In the genomic region with DNA sequence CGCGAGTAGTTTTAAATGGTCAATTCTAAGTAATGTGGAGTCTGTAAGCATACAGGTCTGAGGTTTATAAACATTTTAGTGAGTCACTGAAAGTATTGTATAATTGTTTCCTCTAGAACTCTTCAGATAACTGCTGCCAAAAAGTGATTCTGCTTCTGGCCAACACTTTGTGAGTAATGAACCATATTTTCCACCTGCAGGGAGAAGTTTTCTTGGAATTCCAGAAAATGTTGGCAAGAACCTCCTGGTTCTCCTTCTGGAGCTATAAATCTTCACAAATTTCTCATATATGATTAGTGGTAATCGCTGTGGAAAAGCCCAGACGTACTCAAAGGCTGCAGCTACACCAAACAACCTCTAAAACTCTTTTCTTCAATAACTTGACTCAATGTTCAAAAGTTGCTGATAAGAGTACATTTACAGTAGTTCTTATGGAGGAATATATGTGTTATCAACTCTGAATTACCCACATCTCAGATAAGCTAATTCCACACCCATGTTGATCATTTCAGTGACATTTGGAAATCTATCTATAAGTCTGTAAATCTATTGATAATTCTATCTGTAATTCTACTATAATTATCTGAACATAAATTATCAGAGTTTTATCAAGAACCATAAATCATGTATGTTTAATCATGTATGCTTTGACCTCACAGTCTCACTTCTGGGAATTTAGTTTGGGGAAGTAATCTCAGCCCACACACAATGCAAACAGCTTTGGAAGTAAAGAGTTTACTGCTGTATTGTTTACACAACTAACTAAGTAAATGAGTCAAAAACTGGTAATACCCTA, we compare ENCODE assay signal across 8 cellular contexts.
DNase-seq lines count a peak whose midpoint lies in the region; ATAC-seq and TF ChIP-seq lines count a peak whose summit lies in the region.

No MANE protein-coding gene starts in this region.

- no peak for ATAC-seq in naive thymus-derived CD4-positive, alpha-beta T cell
- no peak for ATAC-seq in GM18861 (IDR thresholded peaks at IDR 0.05; ENCODE audit: unreplicated experiment)
- ATAC-seq in HG03457 (IDR thresholded peaks at IDR 0.05; ENCODE audit: unreplicated experiment) = no peak

- CTCF ChIA-PET in naive thymus-derived CD4-positive, alpha-beta T cell (lab: Charles Lee) = no interaction called here

- H3K4me3 ChIP-seq in LNCaP clone FGC (ENCODE audit: low read depth, low read length) (no peak overlapping the region), cardiac fibroblast (replicated peaks in 1 of 2; ENCODE audit: low read depth in 2 of 2, low read length in 2 of 2) (no peak overlapping the region)
- no peak overlapping the region for H3K4me3 ChIP-seq in naive thymus-derived CD4-positive, alpha-beta T cell (ENCODE audit: low read length)

- peaks cover 9 to 34% (median 20%) of the 10 kb centered on the region in 5 donors for H3K36me3 Mint-ChIP-seq in naive thymus-derived CD4-positive, alpha-beta T cell

- peak overlapping the region in 8 of 9 donors; percentile 48 to 97 (median 78) for H3K27ac Mint-ChIP-seq in naive thymus-derived CD4-positive, alpha-beta T cell

- TF ChIP-seq CTCF in AG09319 (IDR thresholded peaks at IDR 0.05; ENCODE audit: low read depth, low read length) (no peak), LNCaP clone FGC (IDR thresholded peaks at IDR 0.05; ENCODE audit: control insufficient read depth, extremely low read depth, insufficient read depth) (no peak), cardiac fibroblast (IDR thresholded peaks at IDR 0.05; ENCODE audit: low read depth, low read length) (no peak)

- no peaks in the 10 kb centered on the region for H3K9me3 ChIP-seq in naive thymus-derived CD4-positive, alpha-beta T cell (ENCODE audit: control insufficient read depth in 2 of 3, low read length in 3 of 3)

- peaks cover 28 to 68% (median 53%) of the 10 kb centered on the region in 7 donors for H3K4me1 Mint-ChIP-seq in naive thymus-derived CD4-positive, alpha-beta T cell

- H3K9me3 Mint-ChIP-seq in naive thymus-derived CD4-positive, alpha-beta T cell = no peaks in the 10 kb centered on the region

- POLR2A ChIA-PET in naive thymus-derived CD4-positive, alpha-beta T cell (lab: Charles Lee) = interaction anchor here (0.5 to 1.6 kb wide), 3 partner anchors 80 to 84 kb away, joined by 3 to 4 read pairs (median 3); no protein-coding TSS in a partner anchor

- peaks cover 14 to 28% of the 10 kb centered on the region in 2 donors for H3K4me1 ChIP-seq in naive thymus-derived CD4-positive, alpha-beta T cell (ENCODE audit: control insufficient read depth in 2 of 2, insufficient read depth in 2 of 2, low read length in 2 of 2)

- no peak overlapping the region for H3K27ac ChIP-seq in naive thymus-derived CD4-positive, alpha-beta T cell (ENCODE audit: low read depth, low read length)

- H3K36me3 ChIP-seq in naive thymus-derived CD4-positive, alpha-beta T cell (ENCODE audit: control insufficient read depth in 2 of 3, insufficient read depth in 3 of 3, low read length in 3 of 3) = peaks cover 12 to 27% (median 19%) of the 10 kb centered on the region in 3 experiments

- H3K27me3 ChIP-seq in naive thymus-derived CD4-positive, alpha-beta T cell (ENCODE audit: control insufficient read depth in 2 of 2, insufficient read depth in 2 of 2, low read length in 2 of 2) = no peaks in the 10 kb centered on the region

- no peak overlapping the region for H3K4me3 Mint-ChIP-seq in naive thymus-derived CD4-positive, alpha-beta T cell

- intact Hi-C loops in naive thymus-derived CD4-positive, alpha-beta T cell (cut with micrococcal nuclease) = no loop called here

- H3K27me3 Mint-ChIP-seq in naive thymus-derived CD4-positive, alpha-beta T cell = no peaks in the 10 kb centered on the region

- DNase-seq in AG09319 (ENCODE audit: extremely low read depth, low read depth) = peak; percentile 49
- peak; percentile 48 for DNase-seq in LNCaP clone FGC (ENCODE audit: low read depth)
- DNase-seq in cardiac fibroblast (ENCODE audit: low read depth in 2 of 2) = peak; percentile 84 to 89
- DNase-seq in naive thymus-derived CD4-positive, alpha-beta T cell = no peak
- no peak for DNase-seq in nucleus accumbens (lab: John Stamatoyannopoulos, UW)
- DNase-seq in hypothalamus (lab: John Stamatoyannopoulos, UW) = no peak

Comparison
In these comparisons a context has a peak if more than half of its experiments do, and no peak if none do; other contexts are left out.
1. DNase-seq: peak in AG09319 (single experiment), LNCaP clone FGC (single experiment) and cardiac fibroblast (2 of 2); none in naive thymus-derived CD4-positive, alpha-beta T cell (0 of 9), nucleus accumbens (0 of 56) and hypothalamus (0 of 51).